In the genomic region with DNA sequence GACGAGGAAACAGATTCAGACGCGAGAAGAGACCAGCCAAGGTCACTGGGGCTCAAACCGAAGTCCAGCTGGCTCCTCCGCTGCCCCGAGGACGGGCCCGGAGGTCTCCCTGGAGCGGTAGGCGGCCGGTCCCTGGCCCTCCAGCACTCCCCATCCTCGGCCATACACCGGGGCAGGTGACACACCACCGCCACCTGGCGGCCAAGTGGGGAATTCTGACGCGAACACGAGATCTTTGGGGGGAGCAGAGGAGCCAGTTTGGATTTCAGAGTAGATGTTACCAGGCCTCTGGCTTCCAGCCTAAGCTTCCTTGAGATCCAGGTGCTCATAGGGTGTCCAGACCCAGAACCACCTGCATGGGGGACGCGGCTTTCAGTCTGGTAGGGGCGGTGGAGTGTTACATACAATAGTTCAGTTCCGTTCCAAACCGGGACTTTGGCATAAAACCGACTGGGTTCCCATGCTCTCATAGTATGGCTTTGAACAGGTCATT, we compare ENCODE assay signal across 8 cellular contexts. TPM values are rescaled to one million over a fixed set of nuclear protein-coding genes. Genes with fewer than 3 reads are reported as not detected.
DNase-seq lines count a peak whose midpoint lies in the region; ATAC-seq and TF ChIP-seq lines count a peak whose summit lies in the region.

No MANE protein-coding gene starts in this region.

- peak; percentile 96 for TF ChIP-seq CTCF in endothelial cell (IDR thresholded peaks at IDR 0.05; ENCODE audit: unreplicated experiment)

- H3K27me3 Mint-ChIP-seq in endothelial cell (ENCODE audit: unreplicated experiment): peaks cover 1% of the 10 kb centered on the region

- no peaks in the 10 kb centered on the region for H3K4me1 Mint-ChIP-seq in endothelial cell (ENCODE audit: unreplicated experiment)

- no peak for ATAC-seq in HG03460 (IDR thresholded peaks at IDR 0.05; ENCODE audit: unreplicated experiment)

- DNase-seq in AG20443 (ENCODE audit: low spot score): peak; percentile 85
- DNase-seq in H4 (ENCODE audit: low spot score): peak; percentile 31
- DNase-seq in NCI-H82 (lab: John Stamatoyannopoulos, UW): peak; percentile 82
- DNase-seq in activated CD8-positive, alpha-beta memory T cell treated with anti-CD3 and anti-CD28 coated beads for 24 hours: peak; percentile 93
- peak; percentile 90 for DNase-seq in endothelial cell (ENCODE audit: low spot score)
- peak; percentile 43 for DNase-seq in mucosa of gallbladder (ENCODE audit: low spot score)
- DNase-seq in stimulated activated CD8-positive, alpha-beta memory T cell treated with anti-CD3 and anti-CD28 coated beads, Interleukin-4, amount 100 ng/mL, for 48 hours: peak; percentile 88

- no peaks in the 10 kb centered on the region for H3K36me3 Mint-ChIP-seq in endothelial cell (ENCODE audit: low read depth, unreplicated experiment)

- H3K4me3 Mint-ChIP-seq in endothelial cell (ENCODE audit: unreplicated experiment): no peak overlapping the region

- H3K27ac Mint-ChIP-seq in endothelial cell (ENCODE audit: unreplicated experiment): no peak overlapping the region

- H3K9me3 Mint-ChIP-seq in endothelial cell (ENCODE audit: unreplicated experiment): no peaks in the 10 kb centered on the region

RNA-seq across cellular contexts. Expression of a gene that starts 16.1 kb away (rescaled TPM):
- 0.56 and 0.76 TPM in 2 replicates for total RNA-seq in H4 (2014; rRNA removed; shearing (Covaris generic))
- total RNA-seq in endothelial cell (ENCODE audit: unreplicated experiment) (not detected), mucosa of gallbladder (0.78 TPM)

Comparison
In these comparisons a context has a peak if more than half of its experiments do, and no peak if none do; other contexts are left out.
1. DNase-seq: peak in every context shown above with its lines; median percentile 93 in activated CD8-positive, alpha-beta memory T cell treated with anti-CD3 and anti-CD28 coated beads for 24 hours; 90 in endothelial cell; 88 in stimulated activated CD8-positive, alpha-beta memory T cell treated with anti-CD3 and anti-CD28 coated beads, Interleukin-4, amount 100 ng/mL, for 48 hours; 85 in AG20443; 82 in NCI-H82; 43 in mucosa of gallbladder; 31 in H4.